In the genomic region with DNA sequence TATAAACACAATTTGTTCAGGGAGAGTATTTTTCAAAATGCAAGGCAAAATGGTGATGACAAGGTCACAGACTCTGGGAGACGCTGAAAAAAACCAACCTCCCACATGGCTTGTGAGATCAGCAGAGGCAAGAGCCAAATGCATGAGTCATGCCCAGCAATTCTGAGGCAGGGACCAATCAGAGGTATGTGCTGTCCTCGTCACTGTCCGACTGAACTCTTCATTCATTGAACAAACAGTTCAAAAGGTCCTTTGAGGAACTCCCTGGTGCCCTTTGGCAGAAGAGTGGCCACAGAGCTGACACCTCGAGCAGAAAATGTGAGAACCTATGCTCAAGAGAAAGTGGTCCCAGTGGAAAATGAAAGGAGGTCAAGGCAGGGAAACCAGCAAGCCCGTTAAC, we compare ENCODE assay signal across 8 cellular contexts. TPM values are rescaled to one million over a fixed set of nuclear protein-coding genes. Genes with fewer than 3 reads are reported as not detected.
DNase-seq lines count a peak whose midpoint lies in the region; ATAC-seq and TF ChIP-seq lines count a peak whose summit lies in the region.

No MANE protein-coding gene starts in this region.

- no peaks in the 10 kb centered on the region for H3K9me3 ChIP-seq in left lung
- no peaks in the 10 kb centered on the region for H3K9me3 ChIP-seq in tibial artery

- H3K4me1 ChIP-seq in left lung (no peaks in the 10 kb centered on the region), tibial artery (peaks cover 0 to 37% (median 22%) of the 10 kb centered on the region in 4 donors)

- peak; percentile 86 for ATAC-seq in left lung
- no peak for ATAC-seq in GM19324 (IDR thresholded peaks at IDR 0.05; ENCODE audit: low FRiP score, unreplicated experiment)

- DNase-seq in NCI-H1092 treated with DMSO at 0.1 percent for 48 hours (lab: John Stamatoyannopoulos, UW) (peak; percentile 35), choroid plexus epithelial cell (ENCODE audit: low read depth) (peak; percentile 100), left lung (peak in 1 of 2 donors; percentile 59), tibial artery (peak; percentile 78 to 83), NCI-H187 treated with DMSO at 0.1 percent for 48 hours (lab: John Stamatoyannopoulos, UW) (no peak), NAMALWA (ENCODE audit: low spot score) (no peak), dermis blood vessel endothelial cell (no peak)

- H3K27me3 ChIP-seq in left lung (no peaks in the 10 kb centered on the region), tibial artery (no peaks in the 10 kb centered on the region)

- intact Hi-C loops in left lung (cut with DNase I), result no loop called here
- intact Hi-C loops in tibial artery (cut with DNase I; ENCODE audit: low total_unique reads), result no loop called here

- no peaks in the 10 kb centered on the region for H3K36me3 ChIP-seq in left lung
- no peaks in the 10 kb centered on the region for H3K36me3 ChIP-seq in tibial artery

- TF ChIP-seq CTCF in choroid plexus epithelial cell (conservative IDR thresholded peaks at IDR 0.05; ENCODE audit: low read depth, low read length), result no peak
- TF ChIP-seq CTCF in left lung (IDR thresholded peaks at IDR 0.05), result no peak
- TF ChIP-seq CTCF in tibial artery (IDR thresholded peaks at IDR 0.05), result no peak

- H3K27ac ChIP-seq in left lung, result peak overlapping the region; percentile 34 to 44
- H3K27ac ChIP-seq in tibial artery, result peak overlapping the region; percentile 65 to 76

- H3K4me3 ChIP-seq in choroid plexus epithelial cell (ENCODE audit: low read depth, low read length) (no peak overlapping the region), left lung (no peak overlapping the region), tibial artery (peak overlapping the region; percentile 38 to 49)

RNA-seq across cellular contexts. Expression of gene CDH11, which starts 51.0 kb away (rescaled TPM):
- 100 to 1,000 TPM; 161 to 308 TPM for total RNA-seq in left lung
- 4.9 and 20.0 TPM in 2 replicates for total RNA-seq in dermis blood vessel endothelial cell

Comparison
In these comparisons a context has a peak if more than half of its experiments do, and no peak if none do; other contexts are left out.
1. DNase-seq: peak in NCI-H1092 treated with DMSO at 0.1 percent for 48 hours (single experiment), choroid plexus epithelial cell (single experiment) and tibial artery (2 of 2); none in NCI-H187 treated with DMSO at 0.1 percent for 48 hours (single experiment), NAMALWA (single experiment) and dermis blood vessel endothelial cell (single experiment).
2. H3K4me3 ChIP-seq: peak in tibial artery (2 of 2); none in choroid plexus epithelial cell (single experiment) and left lung (0 of 2).